In genomic region chrX:12950851-12951589, GRCh38 we compare ENCODE assay signal across 8 cellular contexts. TPM values are rescaled to one million over a fixed set of nuclear protein-coding genes. Genes with fewer than 3 reads are reported as not detected.
DNase-seq lines count a peak whose midpoint lies in the region; ATAC-seq, FAIRE-seq and TF ChIP-seq lines count a peak whose summit lies in the region.

No MANE protein-coding gene starts in this region.

- H3K27me3 Mint-ChIP-seq in astrocyte (ENCODE audit: low read depth, unreplicated experiment) = no peaks in the 10 kb centered on the region
- H3K27me3 Mint-ChIP-seq in stimulated activated naive CD8-positive, alpha-beta T cell treated with anti-CD3 and anti-CD28 coated beads, Interleukin-15, amount 100 ng/mL, for 72 hours = no peaks in the 10 kb centered on the region

- H3K4me3 Mint-ChIP-seq in astrocyte (ENCODE audit: unreplicated experiment) = peak overlapping the region; percentile 68
- H3K4me3 Mint-ChIP-seq in stimulated activated naive CD8-positive, alpha-beta T cell treated with anti-CD3 and anti-CD28 coated beads, Interleukin-15, amount 100 ng/mL, for 72 hours = peak overlapping the region; percentile 77 to 89

- ATAC-seq in GM18907 (IDR thresholded peaks at IDR 0.05; ENCODE audit: unreplicated experiment) (peak; percentile 47), HG03095 (IDR thresholded peaks at IDR 0.05; ENCODE audit: unreplicated experiment) (peak; percentile 46)
- peak; percentile 80 for ATAC-seq in stimulated activated naive CD8-positive, alpha-beta T cell treated with anti-CD3 and anti-CD28 coated beads, Interleukin-15, amount 100 ng/mL, for 72 hours

- H3K4me1 Mint-ChIP-seq in astrocyte (ENCODE audit: low read depth, unreplicated experiment) = peaks cover 40% of the 10 kb centered on the region
- H3K4me1 Mint-ChIP-seq in stimulated activated naive CD8-positive, alpha-beta T cell treated with anti-CD3 and anti-CD28 coated beads, Interleukin-15, amount 100 ng/mL, for 72 hours = peaks cover 82% of the 10 kb centered on the region

- TF ChIP-seq RAD21 in SK-N-SH (IDR thresholded peaks at IDR 0.05; ENCODE audit: low read length) = peak; percentile 42

- H3K4me1 ChIP-seq in A673 (ENCODE audit: insufficient read depth, low read length, poor library complexity, severe bottlenecking) = peaks cover 44% of the 10 kb centered on the region
- peaks cover 15 to 38% of the 10 kb centered on the region in 2 experiments; a peak in 3 of 4 replicates for H3K4me1 ChIP-seq in SK-N-SH (ENCODE audit: control insufficient read depth in 1 of 2, insufficient read depth in 2 of 2, low read depth in 1 of 2, low read length in 1 of 2)
- peaks cover 24% of the 10 kb centered on the region for H3K4me1 ChIP-seq in astrocyte (ENCODE audit: insufficient read depth, low read length)

- no peaks in the 10 kb centered on the region for H3K9me2 ChIP-seq in SK-N-SH

- H3K9me3 ChIP-seq in A673 (ENCODE audit: low read depth, low read length, poor library complexity, severe bottlenecking) = no peaks in the 10 kb centered on the region
- H3K9me3 ChIP-seq in SK-N-SH = no peaks in the 10 kb centered on the region
- H3K9me3 ChIP-seq in astrocyte (ENCODE audit: insufficient read depth, low read depth, low read length) = no peaks in the 10 kb centered on the region

- 56% methylated on average over 9 of the region's 9 CpGs for WGBS in SK-N-SH (ENCODE audit: low lambda C conversion rate)

- peak; percentile 13 for FAIRE-seq in astrocyte (lab: Jason Lieb, UNC)

- POLR2A ChIA-PET in A673 (lab: Charles Lee; ENCODE audit: low non-redundant PET) (no interaction called here), SK-N-SH (lab: Yijun Ruan, JAX) (no interaction called here)

- H3K27me3 ChIP-seq in A673 (replicated peaks; ENCODE audit: insufficient read depth, low read depth, low read length, poor library complexity) = no peaks in the 10 kb centered on the region
- H3K27me3 ChIP-seq in SK-N-SH (ENCODE audit: insufficient read depth) = no peaks in the 10 kb centered on the region
- H3K27me3 ChIP-seq in astrocyte (ENCODE audit: insufficient read depth, low read length) = no peaks in the 10 kb centered on the region
- no peaks in the 10 kb centered on the region for H3K27me3 ChIP-seq in layer of hippocampus (ENCODE audit: control insufficient read depth, insufficient read depth, low read length)

- no peak for TF ChIP-seq EP300 in SK-N-SH (IDR thresholded peaks at IDR 0.05; ENCODE audit: borderline replicate concordance in 1 of 2, low read depth in 1 of 2, low read length in 1 of 2)

- intact Hi-C loops in A673 (cut with micrococcal nuclease; ENCODE audit: unreplicated experiment) = no loop called here

- TF ChIP-seq CTCF in A673 (conservative IDR thresholded peaks at IDR 0.05; ENCODE audit: low read depth, low read length) = peak; percentile 54
- peak; percentile 66 for TF ChIP-seq CTCF in SK-N-SH (IDR thresholded peaks at IDR 0.05)
- TF ChIP-seq CTCF in astrocyte (IDR thresholded peaks at IDR 0.05; ENCODE audit: insufficient read depth, low read depth, low read length) = no peak

- H3K9ac ChIP-seq in SK-N-SH (no peak overlapping the region; the same call in 1 of the 2 replicates), astrocyte (ENCODE audit: low read length) (no peak overlapping the region)

- H3K9me3 Mint-ChIP-seq in astrocyte (ENCODE audit: unreplicated experiment) = no peaks in the 10 kb centered on the region
- no peaks in the 10 kb centered on the region for H3K9me3 Mint-ChIP-seq in stimulated activated naive CD8-positive, alpha-beta T cell treated with anti-CD3 and anti-CD28 coated beads, Interleukin-15, amount 100 ng/mL, for 72 hours

- CTCF ChIA-PET in A673 (lab: Charles Lee) = no interaction called here
- CTCF ChIA-PET in SK-N-SH (lab: Yijun Ruan, JAX) = interaction anchor here (0.9 to 1.6 kb wide), 3 partner anchors 10 to 695 kb away, joined by 3 to 9 read pairs (median 3); no protein-coding TSS in a partner anchor

- peaks cover 13% of the 10 kb centered on the region for H3F3A ChIP-seq in SK-N-SH (replicated peaks; ENCODE audit: insufficient read depth)

- H2AFZ ChIP-seq in SK-N-SH (ENCODE audit: low read depth) (peak overlapping the region; percentile 74; the same call in 1 of the 2 replicates), astrocyte (ENCODE audit: low read depth, low read length) (peak overlapping the region; percentile 72)

- no TSS peak for BruUV-seq in A673 (replicated peaks; lab: Mats Ljungman, UMichigan)

- H3K27ac Mint-ChIP-seq in astrocyte (ENCODE audit: unreplicated experiment) = peak overlapping the region; percentile 89
- H3K27ac Mint-ChIP-seq in stimulated activated naive CD8-positive, alpha-beta T cell treated with anti-CD3 and anti-CD28 coated beads, Interleukin-15, amount 100 ng/mL, for 72 hours = peak overlapping the region; percentile 90 to 97

- no peaks in the 10 kb centered on the region for H3K36me3 Mint-ChIP-seq in astrocyte (ENCODE audit: low read depth, unreplicated experiment)

- H3K36me3 ChIP-seq in A673 (ENCODE audit: insufficient read depth, low read length, poor library complexity, severe bottlenecking) (no peaks in the 10 kb centered on the region), SK-N-SH (replicated peaks in 1 of 2; ENCODE audit: control insufficient read depth in 1 of 2, insufficient read depth in 2 of 2, low read length in 1 of 2) (no peaks in the 10 kb centered on the region), astrocyte (ENCODE audit: insufficient read depth, low read length) (no peaks in the 10 kb centered on the region)

- DNase-seq in A673 (ENCODE audit: low spot score) (peak; percentile 61), SK-N-SH (peak; percentile 39), astrocyte (ENCODE audit: low read depth) (no peak), globus pallidus (ENCODE audit: low spot score) (no peak)
- peak; percentile 75 to 82 for DNase-seq in stimulated activated naive CD8-positive, alpha-beta T cell treated with anti-CD3 and anti-CD28 coated beads, Interleukin-15, amount 100 ng/mL, for 72 hours

- H4K20me1 ChIP-seq in SK-N-SH (ENCODE audit: insufficient read depth) (no peaks in the 10 kb centered on the region), astrocyte (ENCODE audit: insufficient read depth, low read length) (no peaks in the 10 kb centered on the region)

- H3K27ac ChIP-seq in A673 (ENCODE audit: low read depth, low read length, poor library complexity, severe bottlenecking) (peak overlapping the region; percentile 85), SK-N-SH (ENCODE audit: low read depth in 2 of 2, low read length in 1 of 2) (peak overlapping the region in 1 of 2 experiments; percentile 85; a peak in 2 of 4 replicates), astrocyte (ENCODE audit: low read depth, low read length) (peak overlapping the region; percentile 77), layer of hippocampus (ENCODE audit: low read depth, low read length) (peak overlapping the region; percentile 2)

- H3K79me2 ChIP-seq in SK-N-SH (ENCODE audit: insufficient read depth) = no peaks in the 10 kb centered on the region
- no peaks in the 10 kb centered on the region for H3K79me2 ChIP-seq in astrocyte (ENCODE audit: insufficient read depth, low read length)

- H3K4me3 ChIP-seq in A673 (ENCODE audit: low read depth, low read length, poor library complexity, severe bottlenecking) = no peak overlapping the region
- H3K4me3 ChIP-seq in SK-N-SH (ENCODE audit: low read depth in 2 of 2, low read length in 1 of 2) = no peak overlapping the region
- H3K4me3 ChIP-seq in astrocyte (ENCODE audit: insufficient read depth, low read depth, low read length) = no peak overlapping the region

- H3K4me2 ChIP-seq in SK-N-SH = 0 out of 2 replicates have a peak overlapping the region, but pooled peaks have one; percentile 49
- H3K4me2 ChIP-seq in astrocyte (ENCODE audit: low read length) = no peak overlapping the region

TF ChIP-seq in SK-N-SH, 30 proteins besides CTCF, POLR2A, EP300 and RAD21:
- TF ChIP-seq, protein P1, sequence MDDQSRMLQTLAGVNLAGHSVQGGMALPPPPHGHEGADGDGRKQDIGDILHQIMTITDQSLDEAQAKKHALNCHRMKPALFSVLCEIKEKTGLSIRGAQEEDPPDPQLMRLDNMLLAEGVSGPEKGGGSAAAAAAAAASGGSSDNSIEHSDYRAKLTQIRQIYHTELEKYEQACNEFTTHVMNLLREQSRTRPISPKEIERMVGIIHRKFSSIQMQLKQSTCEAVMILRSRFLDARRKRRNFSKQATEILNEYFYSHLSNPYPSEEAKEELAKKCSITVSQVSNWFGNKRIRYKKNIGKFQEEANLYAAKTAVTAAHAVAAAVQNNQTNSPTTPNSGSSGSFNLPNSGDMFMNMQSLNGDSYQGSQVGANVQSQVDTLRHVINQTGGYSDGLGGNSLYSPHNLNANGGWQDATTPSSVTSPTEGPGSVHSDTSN (IDR thresholded peaks at IDR 0.05) = no peak
- TF ChIP-seq SMC3 (IDR thresholded peaks at IDR 0.05; ENCODE audit: low read depth, low read length) = peak; percentile 29; the same call in 1 of the 2 replicates
- TF ChIP-seq ZBTB33 (IDR thresholded peaks at IDR 0.05; ENCODE audit: borderline replicate concordance, low read depth) = 0 out of 2 replicates have a peak, but pooled peaks have one; percentile 45
- no peak for TF ChIP-seq FOSL2 (IDR thresholded peaks at IDR 0.05; ENCODE audit: borderline replicate concordance, low read depth)

RNA-seq across cellular contexts. Expression of gene TMSB4X, which starts 23.9 kb away (rescaled TPM):
- total RNA-seq in A673 (2021) = 975 and 1,093 TPM in 2 replicates
- polyA plus RNA-seq in SK-N-SH (2012; rRNA removed) = 4,830 and 10,669 TPM in 2 replicates
- 11,345 and 16,426 TPM in 2 replicates for polyA plus RNA-seq in SK-N-SH (2012; cell fraction: cytosol; rRNA removed)
- polyA plus RNA-seq in SK-N-SH (2012; cell fraction: nucleus; rRNA removed) = 2,546 and 2,555 TPM in 2 replicates
- total RNA-seq in astrocyte = 3,722 and 4,388 TPM in 2 replicates

RNA-seq across cellular contexts. Expression of gene TLR8, which starts 44.6 kb away (rescaled TPM):
- total RNA-seq in A673 (2021) (not detected in 2 replicates), astrocyte (not detected in 2 replicates)
- polyA plus RNA-seq in SK-N-SH (2012; rRNA removed) = not detected in 2 replicates
- polyA plus RNA-seq in SK-N-SH (2012; cell fraction: cytosol; rRNA removed) = not detected in 2 replicates
- polyA plus RNA-seq in SK-N-SH (2012; cell fraction: nucleus; rRNA removed) = not detected in 2 replicates

Comparison
In these comparisons a context has a peak if more than half of its experiments do, and no peak if none do; other contexts are left out.
1. DNase-seq: peak in A673 (single experiment), SK-N-SH (single experiment) and stimulated activated naive CD8-positive, alpha-beta T cell treated with anti-CD3 and anti-CD28 coated beads, Interleukin-15, amount 100 ng/mL, for 72 hours (2 of 2); none in astrocyte (single experiment) and globus pallidus (single experiment).
2. Peak in every context shown above with its lines, with median percentiles within 50 percentile points of each other: ATAC-seq.